Comparison of ENCODE assay signal across 12 cellular contexts in genomic region chr12:32603858-32604257, GRCh38.
DNase-seq lines count a peak whose midpoint lies in the region; ATAC-seq, FAIRE-seq and TF ChIP-seq lines count a peak whose summit lies in the region.
"Had no signal": no experiment of that assay in that cellular context is flagged by ENCODE, and none has a peak within 500 bp of the region (broad histone marks: within the 10 kb centered on the region; RNA-seq: fewer than 3 reads in every experiment).

No MANE protein-coding gene starts in this region.

- 0 out of 2 replicates have a peak, but pooled peaks cover 2% of the 10 kb centered on the region for H3K4me1 ChIP-seq in GM12878 (ENCODE audit: control insufficient read depth, insufficient read depth, low read length)
- no peaks in the 10 kb centered on the region for H3K4me1 ChIP-seq in A673 (ENCODE audit: insufficient read depth, low read length, poor library complexity, severe bottlenecking)

- no peaks in the 10 kb centered on the region for H3K79me2 ChIP-seq in GM12878 (ENCODE audit: control insufficient read depth, insufficient read depth, low read length)

- WGBS in GM12878 (ENCODE audit: insufficient coverage, insufficient replicate concordance, low lambda C conversion rate, missing lambda C conversion rate): 0% methylated on average over 2 of the region's 2 CpGs

- TF ChIP-seq RAD21 in GM12878 (IDR thresholded peaks at IDR 0.05; ENCODE audit: insufficient read depth, low read depth, low read length): no peak

- DNase-seq in AG08395 (ENCODE audit: low spot score) (peak; percentile 48), GM19240 (ENCODE audit: insufficient read length, low spot score) (peak; percentile 14), GM12878 (ENCODE audit: low read depth, low spot score) (peak; percentile 66), MG63 (no peak), NCI-H526 (lab: John Stamatoyannopoulos, UW) (no peak), A673 (ENCODE audit: low spot score) (no peak)
- DNase-seq in activated effector memory CD4-positive, alpha-beta T cell treated with Interleukin-2 at 50 U/mL for 16 hours: no peak
- DNase-seq: cerebellar nuclear complex, DMS79 treated with DMSO at 0.1 percent for 48 hours, NCI-H1694 treated with DMSO at 0.1 percent for 48 hours had no signal

- RAD21 ChIA-PET in GM12878 (lab: Charles Lee; ENCODE audit: unreplicated experiment): interaction anchor here (1.5 kb wide), 1 partner anchor 10 kb away, joined by 4 read pairs; no protein-coding TSS in a partner anchor

- H2AFZ ChIP-seq in GM12878 (ENCODE audit: control insufficient read depth, low read depth, low read length): no peak overlapping the region

- TF ChIP-seq EP300 in GM12878 (IDR thresholded peaks at IDR 0.05; ENCODE audit: borderline replicate concordance in 1 of 2, control insufficient read depth in 1 of 2, low read depth in 2 of 2, low read length in 2 of 2): peak; percentile 7 to 64; a peak in 2 of 4 replicates

- no peak for TF ChIP-seq POLR2A in GM12878 (IDR thresholded peaks at IDR 0.05; ENCODE audit: low read depth, low read length)

- CTCF ChIA-PET in GM12878 (lab: Yijun Ruan, JAX) (interaction anchor here (0.6 kb wide), 1 partner anchor 36 kb away, joined by 3 read pairs; no protein-coding TSS in a partner anchor), A673 (lab: Charles Lee) (no interaction called here)

- ATAC-seq in HG03175 (IDR thresholded peaks at IDR 0.05; ENCODE audit: unreplicated experiment) (peak; percentile 64), GM12878 (peak; percentile 99)

- no peak overlapping the region for H3K4me3 ChIP-seq in GM12878
- no peak overlapping the region for H3K4me3 ChIP-seq in MG63
- H3K4me3 ChIP-seq in A673 (ENCODE audit: low read depth, low read length, poor library complexity, severe bottlenecking): no peak overlapping the region

- no TSS peak for BruUV-seq in GM12878 (replicated peaks; lab: Mats Ljungman, UMichigan)
- no TSS peak for BruUV-seq in A673 (replicated peaks; lab: Mats Ljungman, UMichigan)

- H3K9ac ChIP-seq in GM12878 (ENCODE audit: control insufficient read depth, insufficient read depth, low read length): no peak overlapping the region

- no peaks in the 10 kb centered on the region for H4K20me1 ChIP-seq in GM12878 (ENCODE audit: control insufficient read depth, insufficient read depth)

- H3K9me3 ChIP-seq in GM12878 (replicated peaks; ENCODE audit: control insufficient read depth, insufficient read depth, low read length): no peaks in the 10 kb centered on the region
- no peaks in the 10 kb centered on the region for H3K9me3 ChIP-seq in MG63
- no peaks in the 10 kb centered on the region for H3K9me3 ChIP-seq in A673 (ENCODE audit: low read depth, low read length, poor library complexity, severe bottlenecking)
- H3K9me3 ChIP-seq: neutrophil had no signal

- POLR2A ChIA-PET in GM12878 (lab: Charles Lee) (no interaction called here), A673 (lab: Charles Lee; ENCODE audit: low non-redundant PET) (no interaction called here)

- H3K36me3 ChIP-seq in GM12878 (ENCODE audit: control insufficient read depth in 2 of 2, insufficient read depth in 2 of 2, low read length in 1 of 2) (no peaks in the 10 kb centered on the region), MG63 (no peaks in the 10 kb centered on the region; the same call in none of the 2 replicates), A673 (ENCODE audit: insufficient read depth, low read length, poor library complexity, severe bottlenecking) (peaks cover 9% of the 10 kb centered on the region)

- peak; percentile 79 for FAIRE-seq in GM12878 (lab: Jason Lieb, UNC)

- intact Hi-C loops in GM12878 (cut with micrococcal nuclease; ENCODE audit: unreplicated experiment) (no loop called here), A673 (cut with micrococcal nuclease; ENCODE audit: unreplicated experiment) (no loop called here)

- H3K4me2 ChIP-seq in GM12878 (ENCODE audit: control insufficient read depth, insufficient read depth): no peak overlapping the region

- TF ChIP-seq CTCF in GM12878 (IDR thresholded peaks at IDR 0.05 in 2 of 3, conservative IDR thresholded peaks at IDR 0.05 in 1 of 3; ENCODE audit: control insufficient read depth in 2 of 3, extremely low read depth in 1 of 3, insufficient read depth in 1 of 3, low read depth in 3 of 3, low read length in 3 of 3) (no peak), A673 (conservative IDR thresholded peaks at IDR 0.05; ENCODE audit: low read depth, low read length) (no peak)

- H3K27ac ChIP-seq in GM12878 (ENCODE audit: control insufficient read depth, insufficient read depth): no peak overlapping the region
- H3K27ac ChIP-seq in A673 (ENCODE audit: low read depth, low read length, poor library complexity, severe bottlenecking): no peak overlapping the region
- H3K27ac ChIP-seq: neutrophil had no signal

- in situ Hi-C loops in GM12878 (cut with MboI): no loop called here

- H3K27me3 ChIP-seq in GM12878 (replicated peaks in 1 of 2; ENCODE audit: control insufficient read depth in 2 of 2, insufficient read depth in 2 of 2, low read length in 1 of 2) (no peaks in the 10 kb centered on the region), MG63 (no peaks in the 10 kb centered on the region), A673 (replicated peaks; ENCODE audit: insufficient read depth, low read depth, low read length, poor library complexity) (no peaks in the 10 kb centered on the region)
- H3K27me3 ChIP-seq: neutrophil had no signal

- SMC1A ChIA-PET in GM12878 (lab: Charles Lee; ENCODE audit: uncharacterized antibody, unreplicated experiment): interaction anchor here (2.3 kb wide), 1 partner anchor 15 kb away, joined by 10 read pairs; no protein-coding TSS in a partner anchor

TF ChIP-seq in GM12878, 131 proteins besides CTCF, POLR2A, EP300 and RAD21 (continues in another document):
- no peak for TF ChIP-seq KDM1A (IDR thresholded peaks at IDR 0.05; ENCODE audit: borderline replicate concordance)
- 0 out of 2 replicates have a peak, but pooled peaks have one; percentile 34 for TF ChIP-seq PML (IDR thresholded peaks at IDR 0.05; ENCODE audit: low read length)
- no peak for TF ChIP-seq USF1 (IDR thresholded peaks at IDR 0.05; ENCODE audit: borderline replicate concordance, extremely low read length, insufficient read depth, low read depth, low read length)
- TF ChIP-seq, protein P1, sequence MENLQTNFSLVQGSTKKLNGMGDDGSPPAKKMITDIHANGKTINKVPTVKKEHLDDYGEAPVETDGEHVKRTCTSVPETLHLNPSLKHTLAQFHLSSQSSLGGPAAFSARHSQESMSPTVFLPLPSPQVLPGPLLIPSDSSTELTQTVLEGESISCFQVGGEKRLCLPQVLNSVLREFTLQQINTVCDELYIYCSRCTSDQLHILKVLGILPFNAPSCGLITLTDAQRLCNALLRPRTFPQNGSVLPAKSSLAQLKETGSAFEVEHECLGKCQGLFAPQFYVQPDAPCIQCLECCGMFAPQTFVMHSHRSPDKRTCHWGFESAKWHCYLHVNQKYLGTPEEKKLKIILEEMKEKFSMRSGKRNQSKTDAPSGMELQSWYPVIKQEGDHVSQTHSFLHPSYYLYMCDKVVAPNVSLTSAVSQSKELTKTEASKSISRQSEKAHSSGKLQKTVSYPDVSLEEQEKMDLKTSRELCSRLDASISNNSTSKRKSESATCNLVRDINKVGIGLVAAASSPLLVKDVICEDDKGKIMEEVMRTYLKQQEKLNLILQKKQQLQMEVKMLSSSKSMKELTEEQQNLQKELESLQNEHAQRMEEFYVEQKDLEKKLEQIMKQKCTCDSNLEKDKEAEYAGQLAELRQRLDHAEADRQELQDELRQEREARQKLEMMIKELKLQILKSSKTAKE (IDR thresholded peaks at IDR 0.05; ENCODE audit: low read depth, poor library complexity, severe bottlenecking): peak; percentile 44
- TF ChIP-seq PAX8 (IDR thresholded peaks at IDR 0.05): no peak
- peak; percentile 83 for TF ChIP-seq BCL11A (IDR thresholded peaks at IDR 0.05; ENCODE audit: low read depth, low read length)
- no peak for TF ChIP-seq EGR1 (IDR thresholded peaks at IDR 0.05; ENCODE audit: borderline replicate concordance in 1 of 2, low read depth in 2 of 2, low read length in 2 of 2)
- TF ChIP-seq SPI1 (IDR thresholded peaks at IDR 0.05; ENCODE audit: borderline replicate concordance, insufficient read depth, low read depth, low read length): no peak
- TF ChIP-seq RELB (IDR thresholded peaks at IDR 0.05; ENCODE audit: low read depth): peak; percentile 64; the same call in 1 of the 2 replicates
- no peak for TF ChIP-seq SUZ12 (IDR thresholded peaks at IDR 0.05; ENCODE audit: unreplicated experiment)

Comparison
In these comparisons a context has a peak if more than half of its experiments do, and no peak if none do; other contexts are left out.
1. DNase-seq: peak in AG08395 (single experiment), GM19240 (single experiment) and GM12878 (single experiment); none in MG63 (single experiment), activated effector memory CD4-positive, alpha-beta T cell treated with Interleukin-2 at 50 U/mL for 16 hours (single experiment), NCI-H526 (0 of 2) and A673 (single experiment).